In the genomic region with DNA sequence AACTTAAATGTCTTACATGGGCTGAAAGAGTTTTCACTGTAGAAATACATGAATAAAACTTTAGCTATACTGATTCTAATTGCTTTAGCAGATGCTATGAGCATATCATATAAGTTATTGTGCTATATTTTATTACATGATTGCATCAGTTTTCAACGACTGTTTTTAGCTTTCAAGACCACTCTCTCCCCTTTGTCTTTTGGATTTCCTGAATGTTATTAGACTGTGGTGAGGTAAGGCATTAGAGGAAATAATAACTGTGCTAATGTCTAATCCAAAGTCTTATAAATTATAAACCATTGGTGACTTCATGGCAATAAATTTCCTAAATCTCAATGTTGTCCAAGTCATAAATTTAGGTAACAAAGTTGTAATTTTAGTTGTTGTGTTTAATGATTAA, we compare ENCODE assay signal across 27 cellular contexts.
"Had no signal": no experiment of that assay in that cellular context is flagged by ENCODE, and none has a peak within 500 bp of the region (broad histone marks: within the 10 kb centered on the region; RNA-seq: fewer than 3 reads in every experiment).

No MANE protein-coding gene starts in this region.

- H3K36me3 ChIP-seq: adrenal gland, cardiac muscle cell, heart left ventricle, sigmoid colon had no signal

- H3K9ac ChIP-seq: parathyroid adenoma had no signal

- H3K4me3 ChIP-seq: adrenal gland, cardiac muscle cell, heart left ventricle, psoas muscle, sigmoid colon had no signal

- H3K27me3 ChIP-seq: adrenal gland, cardiac muscle cell, heart left ventricle, sigmoid colon had no signal

- H2AFZ ChIP-seq: parathyroid adenoma had no signal

- H3K79me2 ChIP-seq: parathyroid adenoma had no signal

- H3K9me3 ChIP-seq: heart left ventricle, psoas muscle, sigmoid colon had no signal

- H3K4me1 ChIP-seq: adrenal gland, heart left ventricle, parathyroid adenoma, psoas muscle had no signal

- H3K27ac ChIP-seq: adrenal gland, cardiac muscle cell, heart left ventricle, parathyroid adenoma, psoas muscle, sigmoid colon had no signal

- DNase-seq: activated B cell treated with CpG ODN at 0.5 μM for 24 hours; activated CD4-positive, alpha-beta T cell treated with anti-CD3 and anti-CD28 coated beads for 36 hours; activated naive CD4-positive, alpha-beta T cell; activated T-cell treated with anti-CD3 and anti-CD28 coated beads for 4 hours; activated T-cell treated with anti-CD3 and anti-CD28 coated beads, Interleukin-2, amount 50 U/mL, for 72 hours; adrenal gland; aorta; cortex of kidney; foreskin fibroblast; heart left ventricle; hypothalamus; immature natural killer cell; kidney; midbrain; naive thymus-derived CD4-positive, alpha-beta T cell; nucleus accumbens; psoas muscle; sigmoid colon; small intestine; stimulated activated CD4-positive, alpha-beta T cell treated with anti-CD3 and anti-CD28 coated beads, Interleukin-4, amount 100 ng/mL, for 4 hours; stimulated activated CD8-positive, alpha-beta memory T cell treated with anti-CD3 and anti-CD28 coated beads, Interleukin-4, amount 100 ng/mL, for 48 hours; stimulated activated naive CD8-positive, alpha-beta T cell treated with anti-CD3 and anti-CD28 coated beads, Interleukin-15, amount 100 ng/mL, for 72 hours; substantia nigra had no signal

- ATAC-seq: activated CD4-positive, alpha-beta T cell treated with anti-CD3 and anti-CD28 coated beads for 36 hours; activated T-cell treated with anti-CD3 and anti-CD28 coated beads, Interleukin-2, amount 50 U/mL, for 72 hours; esophagus mucosa; heart left ventricle; naive thymus-derived CD4-positive, alpha-beta T cell; psoas muscle; stimulated activated memory B cell treated with anti-CD40 and anti-IgM and Interleukin-4, amounts not matched to agents 10 μg/mL and 1 μg/mL and 100 μg/mL, for 72 hours; stimulated activated naive CD8-positive, alpha-beta T cell treated with anti-CD3 and anti-CD28 coated beads, Interleukin-15, amount 100 ng/mL, for 72 hours had no signal
